Comparison of ENCODE assay signal across 14 cellular contexts in genomic region chr16:87152221-87152755, GRCh38.
A peak's percentile ranks its signal among the peaks of the same experiment; 100 is the strongest.
DNase-seq lines count a peak whose midpoint lies in the region; ATAC-seq and TF ChIP-seq lines count a peak whose summit lies in the region.
"Had no signal": no experiment of that assay in that cellular context is flagged by ENCODE, and none has a peak within 500 bp of the region (broad histone marks: within the 10 kb centered on the region; RNA-seq: fewer than 3 reads in every experiment).

No MANE protein-coding gene starts in this region.

- H3K4me3 ChIP-seq in neuronal stem cell (ENCODE audit: low read length in 2 of 2) (no peak overlapping the region), hepatocyte (no peak overlapping the region), Karpas-422 (ENCODE audit: low read length) (no peak overlapping the region)

- H3K9ac ChIP-seq in H9 (ENCODE audit: extremely low read depth, insufficient read length, low read length), result no peak overlapping the region
- H3K9ac ChIP-seq in neuronal stem cell (ENCODE audit: low read depth, low read length, poor library complexity), result no peak overlapping the region
- no peak overlapping the region for H3K9ac ChIP-seq in Karpas-422 (ENCODE audit: low read length)

- H3K23me2 ChIP-seq in H9 (ENCODE audit: insufficient read length, low read depth, low read length, poor library complexity, severe bottlenecking), result no peaks in the 10 kb centered on the region

- H3T11ph ChIP-seq in H9 (ENCODE audit: low read length), result no peak overlapping the region

- H3K79me2 ChIP-seq in H9 (ENCODE audit: insufficient read depth, low read length) (no peaks in the 10 kb centered on the region), hepatocyte (no peaks in the 10 kb centered on the region), Karpas-422 (ENCODE audit: low read length) (no peaks in the 10 kb centered on the region)

- peaks cover 4 to 10% of the 10 kb centered on the region in 2 experiments for H3K4me1 Mint-ChIP-seq in H9
- H3K4me1 Mint-ChIP-seq in chondrocyte (ENCODE audit: low read depth), result peaks cover 30% of the 10 kb centered on the region
- H3K4me1 Mint-ChIP-seq: CD4-positive, CD25-positive, alpha-beta regulatory T cell had no signal

- no peak overlapping the region for H2BK20ac ChIP-seq in H9 (ENCODE audit: low read depth, low read length, poor library complexity, severe bottlenecking)

- DNase-seq in H9 (no peak), chondrocyte (ENCODE audit: low spot score) (peak; percentile 59), neuronal stem cell (ENCODE audit: low spot score) (no peak), hepatocyte (ENCODE audit: low spot score) (no peak), Karpas-422 (no peak)
- DNase-seq: Caco-2; CD4-positive, CD25-positive, alpha-beta regulatory T cell; CD8-positive, alpha-beta T cell; DMS153; DND-41; GOT3; HCEC 1CT had no signal

- H3K4ac ChIP-seq in H9 (ENCODE audit: low read depth, low read length) (no peak overlapping the region), neuronal stem cell (ENCODE audit: low read length) (no peak overlapping the region)

- H3K27me3 ChIP-seq in H9 (ENCODE audit: insufficient read depth, low read length) (no peaks in the 10 kb centered on the region), neuronal stem cell (ENCODE audit: control insufficient read depth in 3 of 3, insufficient read depth in 3 of 3, low read depth in 1 of 3, low read length in 3 of 3) (no peaks in the 10 kb centered on the region), hepatocyte (no peaks in the 10 kb centered on the region), Karpas-422 (ENCODE audit: low read length) (no peaks in the 10 kb centered on the region)

- H2BK15ac ChIP-seq in H9 (ENCODE audit: low read depth, low read length), result no peak overlapping the region
- H2BK15ac ChIP-seq in neuronal stem cell (ENCODE audit: low read length), result no peak overlapping the region

- H3K27me3 Mint-ChIP-seq in H9 (ENCODE audit: low read depth) (peaks cover 7% of the 10 kb centered on the region), chondrocyte (ENCODE audit: low read depth) (no peaks in the 10 kb centered on the region)

- H3K4me3 Mint-ChIP-seq in H9, result no peak overlapping the region; a peak in 1 of 5 replicates
- H3K4me3 Mint-ChIP-seq in chondrocyte (ENCODE audit: unreplicated experiment), result no peak overlapping the region
- H3K4me3 Mint-ChIP-seq: CD4-positive, CD25-positive, alpha-beta regulatory T cell; CD8-positive, alpha-beta T cell had no signal

- H3K36me3 ChIP-seq in neuronal stem cell (replicated peaks in 1 of 2; ENCODE audit: control insufficient read depth in 2 of 2, insufficient read depth in 2 of 2, low read length in 2 of 2) (no peaks in the 10 kb centered on the region), hepatocyte (replicated peaks; ENCODE audit: insufficient read depth, low read depth) (no peaks in the 10 kb centered on the region), Karpas-422 (ENCODE audit: insufficient read depth, low read length) (no peaks in the 10 kb centered on the region)

- H3K79me1 ChIP-seq in H9 (ENCODE audit: insufficient read depth, low read depth, low read length, poor library complexity, severe bottlenecking), result no peaks in the 10 kb centered on the region
- no peaks in the 10 kb centered on the region for H3K79me1 ChIP-seq in neuronal stem cell (ENCODE audit: low read depth, low read length)

- H2BK12ac ChIP-seq in H9 (ENCODE audit: insufficient read length, low read depth, low read length), result no peak overlapping the region
- no peak overlapping the region for H2BK12ac ChIP-seq in neuronal stem cell (ENCODE audit: low read length)

- H3K23ac ChIP-seq in H9 (ENCODE audit: insufficient read length, low read depth, low read length), result no peak overlapping the region
- peak overlapping the region; percentile 6 for H3K23ac ChIP-seq in neuronal stem cell (ENCODE audit: low read depth, low read length, poor library complexity)

- no peak overlapping the region for H3K27ac ChIP-seq in H9 (ENCODE audit: insufficient read length, low read depth, low read length)
- no peak overlapping the region for H3K27ac ChIP-seq in neuronal stem cell (replicated peaks; ENCODE audit: low read length)
- no peak overlapping the region for H3K27ac ChIP-seq in hepatocyte
- no peak overlapping the region for H3K27ac ChIP-seq in Karpas-422 (ENCODE audit: low read length)
- H3K27ac ChIP-seq: C4-2B had no signal

- H3K9me3 Mint-ChIP-seq in H9 (peaks cover 16 to 28% of the 10 kb centered on the region in 2 experiments), chondrocyte (ENCODE audit: low read depth) (peaks cover 3% of the 10 kb centered on the region)

- H2AFZ ChIP-seq in H9 (ENCODE audit: low read length) (no peak overlapping the region), neuronal stem cell (ENCODE audit: low read length) (no peak overlapping the region), hepatocyte (no peak overlapping the region), Karpas-422 (ENCODE audit: low read length) (no peak overlapping the region)

- H2BK120ac ChIP-seq in H9 (ENCODE audit: low read depth, low read length, poor library complexity, severe bottlenecking) (no peak overlapping the region), neuronal stem cell (ENCODE audit: low read depth, low read length) (no peak overlapping the region)

- H4K5ac ChIP-seq in H9 (ENCODE audit: insufficient read length, low read depth, low read length), result no peak overlapping the region

- H3K18ac ChIP-seq in H9 (ENCODE audit: insufficient read length, low read depth, low read length) (no peak overlapping the region), neuronal stem cell (ENCODE audit: low read length) (peak overlapping the region; percentile 13)

- no peaks in the 10 kb centered on the region for H3K9me2 ChIP-seq in hepatocyte (replicated peaks; ENCODE audit: insufficient read depth)
- H3K9me2 ChIP-seq in Karpas-422 (replicated peaks; ENCODE audit: insufficient read depth, low read length), result no peaks in the 10 kb centered on the region

- H3K14ac ChIP-seq in H9 (ENCODE audit: insufficient read depth, low read length), result no peak overlapping the region
- no peak overlapping the region for H3K14ac ChIP-seq in neuronal stem cell (ENCODE audit: low read length)

- no peaks in the 10 kb centered on the region for H3K4me1 ChIP-seq in H9 (ENCODE audit: insufficient read depth, low read length)
- H3K4me1 ChIP-seq in neuronal stem cell (ENCODE audit: control insufficient read depth in 2 of 2, insufficient read depth in 1 of 2, low read depth in 1 of 2, low read length in 2 of 2), result no peaks in the 10 kb centered on the region
- H3K4me1 ChIP-seq in hepatocyte (ENCODE audit: insufficient read depth), result no peaks in the 10 kb centered on the region
- H3K4me1 ChIP-seq in Karpas-422 (ENCODE audit: low read length), result no peaks in the 10 kb centered on the region
- H3K4me1 ChIP-seq: Caco-2 had no signal

- H3K27ac Mint-ChIP-seq in H9 (peak overlapping the region in 2 of 3 experiments; percentile 57 to 58; a peak in 2 of 7 replicates), chondrocyte (ENCODE audit: unreplicated experiment) (no peak overlapping the region)
- H3K27ac Mint-ChIP-seq: CD8-positive, alpha-beta T cell had no signal

- H3K36me3 Mint-ChIP-seq in H9 (ENCODE audit: insufficient read depth in 1 of 3, low read depth in 3 of 3), result peaks cover 7 to 18% (median 8%) of the 10 kb centered on the region in 3 experiments
- peaks cover 2% of the 10 kb centered on the region for H3K36me3 Mint-ChIP-seq in chondrocyte (ENCODE audit: low read depth)
- H3K36me3 Mint-ChIP-seq: CD4-positive, CD25-positive, alpha-beta regulatory T cell; CD8-positive, alpha-beta T cell had no signal

- no peaks in the 10 kb centered on the region for H3K9me3 ChIP-seq in H9 (ENCODE audit: control insufficient read depth, low read depth, low read length)
- peaks cover 0 to 1% of the 10 kb centered on the region in 2 donors for H3K9me3 ChIP-seq in neuronal stem cell (replicated peaks in 1 of 2; ENCODE audit: control insufficient read depth in 2 of 2, insufficient read depth in 1 of 2, low read depth in 1 of 2, low read length in 2 of 2)
- H3K9me3 ChIP-seq in hepatocyte (ENCODE audit: low read depth), result no peaks in the 10 kb centered on the region
- no peaks in the 10 kb centered on the region for H3K9me3 ChIP-seq in Karpas-422 (ENCODE audit: low read length)

- no peaks in the 10 kb centered on the region for H4K20me1 ChIP-seq in H9 (ENCODE audit: control insufficient read depth, insufficient read depth, insufficient read length)
- H4K20me1 ChIP-seq in hepatocyte (ENCODE audit: insufficient read depth, poor library complexity, severe bottlenecking), result no peaks in the 10 kb centered on the region
- no peaks in the 10 kb centered on the region for H4K20me1 ChIP-seq in Karpas-422 (ENCODE audit: insufficient read depth, low read depth, low read length)

- TF ChIP-seq CTCF in H9 (conservative IDR thresholded peaks at IDR 0.05), result no peak
- no peak for TF ChIP-seq CTCF in chondrocyte (IDR thresholded peaks at IDR 0.05)
- TF ChIP-seq CTCF in hepatocyte (IDR thresholded peaks at IDR 0.05; ENCODE audit: poor library complexity), result no peak

- H2BK5ac ChIP-seq in H9 (ENCODE audit: insufficient read length, low read length) (no peak overlapping the region), neuronal stem cell (ENCODE audit: low read length) (no peak overlapping the region)

- no CpG with 5 or more reads among the region's 19 CpGs for WGBS in H9 (ENCODE audit: extremely low coverage, insufficient read length, low lambda C conversion rate)
- WGBS in neuronal stem cell (ENCODE audit: extremely low coverage in 2 of 2, insufficient read length in 2 of 2, insufficient replicate concordance in 1 of 2), 2 donors, result no CpG with 5 or more reads among the region's 19 CpGs
- 96% methylated on average over 19 of the region's 19 CpGs for WGBS in hepatocyte (ENCODE audit: low lambda C conversion rate, missing lambda C conversion rate)

- H2AK5ac ChIP-seq in H9 (ENCODE audit: insufficient read length, low read length) (no peak overlapping the region), neuronal stem cell (ENCODE audit: low read depth, low read length) (no peak overlapping the region)

- ATAC-seq in HG03108 (IDR thresholded peaks at IDR 0.05; ENCODE audit: unreplicated experiment), result no peak
- ATAC-seq: CD8-positive, alpha-beta T cell had no signal

- H3K56ac ChIP-seq in H9 (ENCODE audit: insufficient read length, low read depth, low read length), result no peak overlapping the region

- no peak overlapping the region for H3K4me2 ChIP-seq in H9 (ENCODE audit: insufficient read depth, insufficient read length, low read length)
- H3K4me2 ChIP-seq in neuronal stem cell (ENCODE audit: insufficient read depth, low read length, poor library complexity, severe bottlenecking), result no peak overlapping the region
- H3K4me2 ChIP-seq in hepatocyte, result no peak overlapping the region
- no peak overlapping the region for H3K4me2 ChIP-seq in Karpas-422 (ENCODE audit: low read depth, low read length, poor library complexity, severe bottlenecking)

- no peak overlapping the region for H4K8ac ChIP-seq in H9 (replicated peaks; ENCODE audit: insufficient read length, low read depth, low read length)
- no peak overlapping the region for H4K8ac ChIP-seq in neuronal stem cell (ENCODE audit: low read depth, low read length)

- H4K91ac ChIP-seq in H9 (ENCODE audit: insufficient read length, low read depth, low read length) (no peak overlapping the region), neuronal stem cell (ENCODE audit: low read depth, low read length, poor library complexity) (no peak overlapping the region)
